Comparison of ENCODE assay signal across 14 cellular contexts in genomic region chr3:186529204-186529999, GRCh38. TPM values are rescaled to one million over a fixed set of nuclear protein-coding genes. Genes with fewer than 3 reads are reported as not detected.
DNase-seq lines count a peak whose midpoint lies in the region; ATAC-seq and TF ChIP-seq lines count a peak whose summit lies in the region.
"Had no signal": no experiment of that assay in that cellular context is flagged by ENCODE, and none has a peak within 500 bp of the region (broad histone marks: within the 10 kb centered on the region; RNA-seq: fewer than 3 reads in every experiment).

No MANE protein-coding gene starts in this region.

- ATAC-seq in GM21367 (IDR thresholded peaks at IDR 0.05; ENCODE audit: unreplicated experiment), result no peak

- peak; percentile 86 to 97 for DNase-seq in NCI-H524 (lab: John Stamatoyannopoulos, UW)
- DNase-seq in epithelial cell of proximal tubule (ENCODE audit: low read depth), result no peak
- no peak for DNase-seq in DMS153 (lab: John Stamatoyannopoulos, UW)
- DNase-seq in esophagus squamous epithelium (lab: John Stamatoyannopoulos, UW), result no peak
- DNase-seq in NCI-H146 (lab: John Stamatoyannopoulos, UW), result no peak
- DNase-seq: COR-L47, foreskin fibroblast, NCI-H1417 treated with DMSO at 0.1 percent for 48 hours, testis had no signal

- no peak for TF ChIP-seq POLR2A in esophagus squamous epithelium (IDR thresholded peaks at IDR 0.05)

- no peak overlapping the region for H3K27ac ChIP-seq in C4-2B
- H3K27ac ChIP-seq in esophagus squamous epithelium, result no peak overlapping the region
- H3K27ac ChIP-seq: HL-60, testis had no signal

- 69 to 82% methylated on average over 11 of the region's 11 CpGs for WGBS in esophagus squamous epithelium, 2 donors

- no peaks in the 10 kb centered on the region for H3K9me3 ChIP-seq in esophagus squamous epithelium
- H3K9me3 ChIP-seq: testis had no signal

- peaks cover 0 to 13% (median 0%) of the 10 kb centered on the region in 4 donors for H3K27me3 ChIP-seq in esophagus squamous epithelium
- H3K27me3 ChIP-seq: dorsolateral prefrontal cortex, testis had no signal

- H3K4me3 ChIP-seq in epithelial cell of proximal tubule (ENCODE audit: low read depth, low read length) (no peak overlapping the region), esophagus squamous epithelium (no peak overlapping the region)
- H3K4me3 ChIP-seq: dorsolateral prefrontal cortex, testis had no signal

- peak; percentile 23 for TF ChIP-seq CTCF in C4-2B (conservative IDR thresholded peaks at IDR 0.05)
- TF ChIP-seq CTCF in GM12872 (IDR thresholded peaks at IDR 0.05; ENCODE audit: insufficient read depth, low read depth, low read length), result peak; percentile 50; the same call in 2 of the 3 replicates
- TF ChIP-seq CTCF in epithelial cell of proximal tubule (conservative IDR thresholded peaks at IDR 0.05; ENCODE audit: low read depth, low read length), result peak; percentile 33
- no peak for TF ChIP-seq CTCF in esophagus squamous epithelium (IDR thresholded peaks at IDR 0.05)

- no peaks in the 10 kb centered on the region for H3K36me3 ChIP-seq in esophagus squamous epithelium

- no peaks in the 10 kb centered on the region for H3K4me1 ChIP-seq in esophagus squamous epithelium
- H3K4me1 ChIP-seq: testis had no signal

- intact Hi-C loops in esophagus squamous epithelium (cut with DNase I), result no loop called here

RNA-seq across cellular contexts. Expression of gene CRYGS, which starts 14.8 kb away (rescaled TPM):
- total RNA-seq in epithelial cell of proximal tubule (0.43 TPM in 1 of 2 replicates, not detected in the other), esophagus squamous epithelium (1 to 10 TPM in 3 of 4 donors, under 1 TPM in 1; 0.26 to 2.7 (median 1.6) TPM)

RNA-seq across cellular contexts. Expression of gene TBCCD1, which starts 37.7 kb away (rescaled TPM):
- total RNA-seq in epithelial cell of proximal tubule (10.8 and 14.9 TPM in 2 replicates), esophagus squamous epithelium (10 to 100 TPM in 1 of 4 donors, 1 to 10 TPM in 3; 6.9 to 10.5 (median 7.9) TPM)

RNA-seq across cellular contexts. Expression of gene DNAJB11, which starts 41.1 kb away (rescaled TPM):
- total RNA-seq in epithelial cell of proximal tubule, result 76.7 and 96.3 TPM in 2 replicates
- total RNA-seq in esophagus squamous epithelium, result 10 to 100 TPM; 39.5 to 65.3 (median 47.3) TPM

Comparison
In these comparisons a context has a peak if more than half of its experiments do, and no peak if none do; other contexts are left out.
1. CTCF ChIP-seq: peak in C4-2B (single experiment), GM12872 (single experiment) and epithelial cell of proximal tubule (single experiment); none in esophagus squamous epithelium (0 of 6).
2. DNase-seq: peak in NCI-H524 (2 of 2); none in epithelial cell of proximal tubule (single experiment), DMS153 (single experiment), esophagus squamous epithelium (single experiment) and NCI-H146 (single experiment).